ENCODE assay signal across 10 cellular contexts in genomic region chr1:184483101-184483813, GRCh38.
A peak's percentile ranks its signal among the peaks of the same experiment; 100 is the strongest.
DNase-seq lines count a peak whose midpoint lies in the region; ATAC-seq and TF ChIP-seq lines count a peak whose summit lies in the region.
"Had no signal": no experiment of that assay in that cellular context is flagged by ENCODE, and none has a peak within 500 bp of the region (broad histone marks: within the 10 kb centered on the region; RNA-seq: fewer than 3 reads in every experiment).

No MANE protein-coding gene starts in this region.

- H3K27ac ChIP-seq in OCI-LY7 (ENCODE audit: low read depth, low read length, poor library complexity, severe bottlenecking), result no peak overlapping the region
- H3K27ac ChIP-seq in trophoblast cell (ENCODE audit: low read depth, low read length), result no peak overlapping the region

- H3K36me3 Mint-ChIP-seq in activated naive CD4-positive, alpha-beta T cell treated with anti-CD3 and anti-CD28 coated beads, Interleukin-2, amount 10 ng/mL, durations not matched to agents 7 days and 5 days, result no peaks in the 10 kb centered on the region

- H3K9ac ChIP-seq in trophoblast cell (ENCODE audit: low read length), result no peak overlapping the region

- no peak overlapping the region for H3K27ac Mint-ChIP-seq in activated naive CD4-positive, alpha-beta T cell treated with anti-CD3 and anti-CD28 coated beads, Interleukin-2, amount 10 ng/mL, durations not matched to agents 7 days and 5 days

- H3K4me3 Mint-ChIP-seq in activated naive CD4-positive, alpha-beta T cell treated with anti-CD3 and anti-CD28 coated beads, Interleukin-2, amount 10 ng/mL, durations not matched to agents 7 days and 5 days, result no peak overlapping the region

- H3K9me3 Mint-ChIP-seq in activated naive CD4-positive, alpha-beta T cell treated with anti-CD3 and anti-CD28 coated beads, Interleukin-2, amount 10 ng/mL, durations not matched to agents 7 days and 5 days, result no peaks in the 10 kb centered on the region

- no peak overlapping the region for H4K91ac ChIP-seq in trophoblast cell (ENCODE audit: low read depth, low read length)

- no peak for ATAC-seq in GM18867 (IDR thresholded peaks at IDR 0.05; ENCODE audit: unreplicated experiment)

- no peaks in the 10 kb centered on the region for H3K4me1 Mint-ChIP-seq in activated naive CD4-positive, alpha-beta T cell treated with anti-CD3 and anti-CD28 coated beads, Interleukin-2, amount 10 ng/mL, durations not matched to agents 7 days and 5 days

- H2BK5ac ChIP-seq in trophoblast cell (ENCODE audit: low read depth, low read length, poor library complexity), result no peak overlapping the region

- no peaks in the 10 kb centered on the region for H4K20me1 ChIP-seq in OCI-LY7 (ENCODE audit: insufficient read depth, low read length)

- no TSS peak for BruUV-seq in OCI-LY7 (replicated peaks; lab: Mats Ljungman, UMichigan)

- H3K23ac ChIP-seq in trophoblast cell (ENCODE audit: low read length), result no peak overlapping the region

- no peaks in the 10 kb centered on the region for H3K4me1 ChIP-seq in OCI-LY7 (ENCODE audit: insufficient read depth, low read length, poor library complexity, severe bottlenecking)
- H3K4me1 ChIP-seq in trophoblast cell (ENCODE audit: control insufficient read depth in 1 of 2, insufficient read depth in 2 of 2, low read length in 2 of 2), result peaks cover 24 to 33% of the 10 kb centered on the region in 2 experiments

- no peaks in the 10 kb centered on the region for H3K27me3 Mint-ChIP-seq in activated naive CD4-positive, alpha-beta T cell treated with anti-CD3 and anti-CD28 coated beads, Interleukin-2, amount 10 ng/mL, durations not matched to agents 7 days and 5 days

- intact Hi-C loops in OCI-LY7 (cut with micrococcal nuclease; ENCODE audit: unreplicated experiment), result no loop called here

- no peaks in the 10 kb centered on the region for H3K9me2 ChIP-seq in OCI-LY7 (ENCODE audit: insufficient read depth, low read length)

- no peak overlapping the region for H2AFZ ChIP-seq in OCI-LY7 (ENCODE audit: low read length)
- H2AFZ ChIP-seq in trophoblast cell (ENCODE audit: insufficient read depth, low read length, poor library complexity), result no peak overlapping the region

- TF ChIP-seq CTCF in OCI-LY7 (conservative IDR thresholded peaks at IDR 0.05; ENCODE audit: low read length) (0 out of 2 replicates have a peak, but pooled peaks have one; percentile 26), fibroblast of pulmonary artery (IDR thresholded peaks at IDR 0.05; ENCODE audit: low read length, missing control alignments) (peak; percentile 16)

- no peak overlapping the region for H3K14ac ChIP-seq in trophoblast cell (ENCODE audit: low read length)

- H3K36me3 ChIP-seq in OCI-LY7 (ENCODE audit: insufficient read depth, low read length), result no peaks in the 10 kb centered on the region
- peaks cover 1 to 4% of the 10 kb centered on the region in 2 experiments for H3K36me3 ChIP-seq in trophoblast cell (ENCODE audit: control insufficient read depth in 1 of 2, insufficient read depth in 2 of 2, low read length in 2 of 2)

- no peak overlapping the region for H4K8ac ChIP-seq in trophoblast cell (ENCODE audit: low read depth, low read length)

- H3K9me3 ChIP-seq in OCI-LY7 (ENCODE audit: low read length) (no peaks in the 10 kb centered on the region), trophoblast cell (ENCODE audit: insufficient read depth, low read depth, low read length) (no peaks in the 10 kb centered on the region)

- H3K18ac ChIP-seq in trophoblast cell (ENCODE audit: low read length), result no peak overlapping the region

- H3K79me1 ChIP-seq in trophoblast cell (ENCODE audit: low read length), result peaks cover 23% of the 10 kb centered on the region

- no peak overlapping the region for H2BK12ac ChIP-seq in trophoblast cell (ENCODE audit: low read length)

- H3K79me2 ChIP-seq in OCI-LY7 (ENCODE audit: insufficient read depth, low read depth, low read length), result no peaks in the 10 kb centered on the region
- H3K79me2 ChIP-seq in trophoblast cell (ENCODE audit: control insufficient read depth, insufficient read depth, low read length, poor library complexity), result peaks cover 9% of the 10 kb centered on the region

- DNase-seq in EH (ENCODE audit: low read depth) (peak; percentile 80), OCI-LY7 (ENCODE audit: low spot score) (no peak), fibroblast of pulmonary artery (ENCODE audit: low read depth) (peak; percentile 49), trophoblast cell (peak; percentile 50 to 85), HUDEP-2 (lab: John Stamatoyannopoulos, UW; ENCODE audit: unreplicated experiment in 76 of 76) (no peak)
- DNase-seq in activated naive CD4-positive, alpha-beta T cell treated with anti-CD3 and anti-CD28 coated beads, Interleukin-2, amount 10 ng/mL, durations not matched to agents 7 days and 5 days, result no peak
- DNase-seq in stimulated activated CD8-positive, alpha-beta memory T cell treated with anti-CD3 and anti-CD28 coated beads, Interleukin-4, amount 100 ng/mL, for 48 hours, result no peak
- DNase-seq: cortex of kidney had no signal

- no peak overlapping the region for H2BK120ac ChIP-seq in trophoblast cell (ENCODE audit: insufficient read depth, low read length, poor library complexity)

- H2AK5ac ChIP-seq in trophoblast cell (ENCODE audit: low read length), result no peak overlapping the region

- POLR2A ChIA-PET in OCI-LY7 (lab: Charles Lee), result interaction anchor here (0.8 kb wide), 1 partner anchor 48 kb away, joined by 3 read pairs; no protein-coding TSS in a partner anchor

- H3K4me3 ChIP-seq in OCI-LY7 (ENCODE audit: low read depth, low read length, poor library complexity, severe bottlenecking) (no peak overlapping the region), fibroblast of pulmonary artery (replicated peaks; ENCODE audit: low read depth, low read length) (no peak overlapping the region), trophoblast cell (ENCODE audit: low read depth, low read length) (no peak overlapping the region)
- H3K4me3 ChIP-seq: skin epidermis had no signal

- no peak overlapping the region for H3K4ac ChIP-seq in trophoblast cell (ENCODE audit: low read depth, low read length)

- H3K4me2 ChIP-seq in OCI-LY7 (ENCODE audit: low read length) (no peak overlapping the region), trophoblast cell (ENCODE audit: low read length) (no peak overlapping the region)

- WGBS in trophoblast cell (ENCODE audit: extremely low coverage, insufficient coverage, insufficient read length), result no CpG with 5 or more reads among the region's 3 CpGs

- CTCF ChIA-PET in OCI-LY7 (lab: Charles Lee; ENCODE audit: unreplicated experiment), result no interaction called here
- CTCF ChIA-PET in activated naive CD4-positive, alpha-beta T cell treated with anti-CD3 and anti-CD28 coated beads, Interleukin-2, amount 10 ng/mL, durations not matched to agents 7 days and 5 days (lab: Charles Lee), result no interaction called here

- H3K27me3 ChIP-seq in trophoblast cell (ENCODE audit: insufficient read depth, low read length), result no peaks in the 10 kb centered on the region

- no peak overlapping the region for H4K12ac ChIP-seq in trophoblast cell (ENCODE audit: low read depth, low read length)

Comparison
In these comparisons a context has a peak if more than half of its experiments do, and no peak if none do; other contexts are left out.
1. DNase-seq: peak in EH (single experiment), fibroblast of pulmonary artery (single experiment) and trophoblast cell (2 of 2); none in OCI-LY7 (single experiment), activated naive CD4-positive, alpha-beta T cell treated with anti-CD3 and anti-CD28 coated beads, Interleukin-2, amount 10 ng/mL, durations not matched to agents 7 days and 5 days (single experiment), stimulated activated CD8-positive, alpha-beta memory T cell treated with anti-CD3 and anti-CD28 coated beads, Interleukin-4, amount 100 ng/mL, for 48 hours (single experiment) and HUDEP-2 (0 of 76).